ENCODE assay signal across 9 cellular contexts in the genomic region with DNA sequence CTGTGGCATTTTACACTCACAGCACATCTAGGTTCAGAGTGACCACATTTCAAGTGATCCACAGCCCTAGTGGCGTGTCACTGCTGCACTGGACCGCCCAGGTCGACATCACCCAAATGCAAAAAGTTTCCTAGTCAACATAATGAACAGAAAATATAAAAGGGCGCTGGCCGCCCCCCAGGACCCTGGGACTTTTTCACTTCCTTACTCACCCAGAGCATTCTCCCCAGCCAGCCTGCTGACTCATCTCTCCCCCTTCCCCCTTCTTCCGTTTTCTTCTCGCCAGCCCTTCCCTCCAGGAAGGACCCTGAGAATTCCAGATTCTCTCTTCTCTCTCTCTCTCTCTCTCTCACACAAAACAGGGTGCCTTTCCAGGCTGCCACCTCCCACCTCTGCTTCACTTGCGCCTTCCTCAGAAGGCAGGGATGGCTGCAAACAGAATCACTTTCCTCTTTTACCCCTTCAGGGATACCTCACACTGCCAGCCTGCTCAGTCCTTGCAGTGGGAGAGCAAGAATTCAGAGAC. TPM values are rescaled to one million over a fixed set of nuclear protein-coding genes. Genes with fewer than 3 reads are reported as not detected.
DNase-seq lines count a peak whose midpoint lies in the region; ATAC-seq and TF ChIP-seq lines count a peak whose summit lies in the region.
"Had no signal": no experiment of that assay in that cellular context is flagged by ENCODE, and none has a peak within 500 bp of the region (broad histone marks: within the 10 kb centered on the region; RNA-seq: fewer than 3 reads in every experiment).

No MANE protein-coding gene starts in this region.

- peak overlapping the region; percentile 97 for H3K27ac Mint-ChIP-seq in osteocyte (ENCODE audit: unreplicated experiment)

- H3K4me1 ChIP-seq in thyroid gland: no peaks in the 10 kb centered on the region

- H3K4me3 Mint-ChIP-seq in osteocyte (ENCODE audit: unreplicated experiment): peak overlapping the region; percentile 64

- POLR2A ChIA-PET in GM10248 (lab: Yijun Ruan, JAX): no interaction called here

- no peak for ATAC-seq in HG02938 (IDR thresholded peaks at IDR 0.05; ENCODE audit: unreplicated experiment)
- ATAC-seq in GM18861 (IDR thresholded peaks at IDR 0.05; ENCODE audit: unreplicated experiment): no peak

- H3K27ac ChIP-seq in thyroid gland: peak overlapping the region in 1 of 3 donors; percentile 33

- CTCF ChIA-PET in GM10248 (lab: Yijun Ruan, JAX): no interaction called here

- DNase-seq in GM10248 (ENCODE audit: extremely low spot score): peak; percentile 65
- DNase-seq in NB4 (ENCODE audit: low read depth): peak; percentile 91
- peak; percentile 68 to 75 for DNase-seq in cardiac fibroblast (ENCODE audit: low read depth in 2 of 2)
- DNase-seq in osteocyte (ENCODE audit: extremely low spot score, unreplicated experiment): no peak
- no peak for DNase-seq in GM19238 (ENCODE audit: insufficient read length, low spot score)
- DNase-seq in thyroid gland: no peak
- DNase-seq: stimulated activated CD4-positive, alpha-beta T cell treated with anti-CD3 and anti-CD28 coated beads, Interleukin-2, amount 100 ng/mL, for 48 hours had no signal

- TF ChIP-seq POLR2A in NB4 (IDR thresholded peaks at IDR 0.05; ENCODE audit: extremely low read depth, insufficient read length): no peak
- TF ChIP-seq POLR2A in thyroid gland (IDR thresholded peaks at IDR 0.05): no peak

- no peaks in the 10 kb centered on the region for H3K9me3 Mint-ChIP-seq in osteocyte (ENCODE audit: unreplicated experiment)

- no peaks in the 10 kb centered on the region for H3K9me3 ChIP-seq in thyroid gland

- intact Hi-C loops in thyroid gland (cut with DNase I): no loop called here

- H3K4me1 Mint-ChIP-seq in osteocyte (ENCODE audit: unreplicated experiment): peaks cover 17% of the 10 kb centered on the region

- WGBS in thyroid gland, 2 donors: 59 to 62% methylated on average over 8 of the region's 8 CpGs

- TF ChIP-seq CTCF in GM10248 (IDR thresholded peaks at IDR 0.05; ENCODE audit: control extremely low read depth, extremely low read depth, low read depth, missing control alignments): no peak
- TF ChIP-seq CTCF in NB4 (IDR thresholded peaks at IDR 0.05; ENCODE audit: low read depth, low read length): no peak
- TF ChIP-seq CTCF in cardiac fibroblast (IDR thresholded peaks at IDR 0.05; ENCODE audit: low read depth, low read length): no peak
- no peak for TF ChIP-seq CTCF in osteocyte (IDR thresholded peaks at IDR 0.05)
- no peak for TF ChIP-seq CTCF in thyroid gland (IDR thresholded peaks at IDR 0.05)

- no peaks in the 10 kb centered on the region for H3K27me3 ChIP-seq in thyroid gland

- no peaks in the 10 kb centered on the region for H3K27me3 Mint-ChIP-seq in osteocyte (ENCODE audit: unreplicated experiment)

- H3K36me3 ChIP-seq in thyroid gland: no peaks in the 10 kb centered on the region

- H3K4me3 ChIP-seq in NB4 (ENCODE audit: low read depth, low read length) (peak overlapping the region; percentile 29), cardiac fibroblast (replicated peaks in 1 of 2; ENCODE audit: low read depth in 2 of 2, low read length in 2 of 2) (no peak overlapping the region), thyroid gland (replicated peaks in 1 of 3) (no peak overlapping the region)

- H3K36me3 Mint-ChIP-seq in osteocyte (ENCODE audit: unreplicated experiment): peaks cover 3% of the 10 kb centered on the region

RNA-seq across cellular contexts. Expression of a gene that starts 21.0 kb away (rescaled TPM):
- 36.2 and 38.4 TPM in 2 replicates for total RNA-seq in osteocyte
- total RNA-seq in thyroid gland: 10 to 100 TPM; 22.4 to 40.5 (median 29.1) TPM

RNA-seq across cellular contexts. Expression of a gene that starts 30.6 kb away (rescaled TPM):
- total RNA-seq in osteocyte: 0.86 and 1.6 TPM in 2 replicates
- total RNA-seq in thyroid gland: 1 to 10 TPM; 1.2 to 1.9 (median 1.4) TPM

RNA-seq across cellular contexts. Expression of a gene that starts 31.3 kb away (rescaled TPM):
- total RNA-seq in osteocyte: 0.68 and 1.2 TPM in 2 replicates
- 1 to 10 TPM in 1 of 4 donors, under 1 TPM in 3; 0.56 to 2.2 (median 0.84) TPM for total RNA-seq in thyroid gland

RNA-seq across cellular contexts. Expression of a gene that starts 33.4 kb away (rescaled TPM):
- total RNA-seq in osteocyte (267 and 275 TPM in 2 replicates), thyroid gland (100 to 1,000 TPM; 121 to 160 (median 141) TPM)

RNA-seq across cellular contexts. Expression of a gene that starts 44.4 kb away (rescaled TPM):
- total RNA-seq in osteocyte (92.1 and 107 TPM in 2 replicates), thyroid gland (100 to 1,000 TPM in 2 of 4 donors, 10 to 100 TPM in 2; 91.6 to 232 (median 139) TPM)

Comparison
In these comparisons a context has a peak if more than half of its experiments do, and no peak if none do; other contexts are left out.
1. DNase-seq: peak in GM10248 (single experiment), NB4 (single experiment) and cardiac fibroblast (2 of 2); none in osteocyte (single experiment), GM19238 (single experiment) and thyroid gland (0 of 2).